Comparison of ENCODE assay signal across 7 cellular contexts in the genomic region with DNA sequence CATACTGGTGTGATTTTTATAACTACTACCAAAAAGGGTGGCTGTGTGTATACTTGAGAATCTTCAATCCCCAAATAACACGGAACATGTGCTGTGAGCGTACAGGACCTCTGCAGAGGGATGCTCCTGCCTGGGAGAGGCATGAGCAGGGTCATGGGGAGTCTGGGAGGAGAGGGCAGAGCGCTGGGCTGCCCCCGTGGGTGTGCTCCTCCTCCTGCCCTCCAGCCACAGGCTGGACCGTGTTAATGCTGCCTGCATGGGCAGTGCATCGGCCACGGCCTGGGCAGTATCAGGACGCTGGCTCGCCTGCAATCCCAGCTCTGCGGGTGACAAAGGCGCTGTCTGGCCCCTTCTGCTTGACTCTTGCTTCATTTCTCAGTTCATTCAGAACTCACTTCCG.
"Had no signal": no experiment of that assay in that cellular context is flagged by ENCODE, and none has a peak within 500 bp of the region (broad histone marks: within the 10 kb centered on the region; RNA-seq: fewer than 3 reads in every experiment).

No MANE protein-coding gene starts in this region.

- H3K9me3 Mint-ChIP-seq: HFFc6 had no signal

- H2AFZ ChIP-seq: GM23248 had no signal

- H3K4me3 ChIP-seq: GM23248, HAP-1 had no signal

- ATAC-seq: HCT116 had no signal

- DNase-seq: GM23248, GOT3, H7, HFFc6, IMR-90 had no signal

- H3K27ac ChIP-seq: GM23248 had no signal

- H3K9me3 ChIP-seq: HAP-1 had no signal

- H3K4me3 Mint-ChIP-seq: HFFc6 had no signal

- H3K27ac Mint-ChIP-seq: HFFc6 had no signal
